22 cellular contexts compared by ENCODE assay signal in genomic region chr1:17289756-17290155, GRCh38. TPM values are rescaled to one million over a fixed set of nuclear protein-coding genes. Genes with fewer than 3 reads are reported as not detected.
DNase-seq lines count a peak whose midpoint lies in the region; ATAC-seq and TF ChIP-seq lines count a peak whose summit lies in the region.
"Had no signal": no experiment of that assay in that cellular context is flagged by ENCODE, and none has a peak within 500 bp of the region (broad histone marks: within the 10 kb centered on the region; RNA-seq: fewer than 3 reads in every experiment).

No MANE protein-coding gene starts in this region.

- no peak for ATAC-seq in HG03342 (IDR thresholded peaks at IDR 0.05; ENCODE audit: unreplicated experiment)
- ATAC-seq: activated CD8-positive, alpha-beta memory T cell treated with anti-CD3 and anti-CD28 coated beads, Interleukin-2, amount 10 ng/mL, durations not matched to agents 7 days and 5 days; CD8-positive, alpha-beta T cell; left ventricle myocardium superior; naive thymus-derived CD4-positive, alpha-beta T cell had no signal

- intact Hi-C loops in sigmoid colon (cut with DNase I): no loop called here

- H3K36me3 ChIP-seq in brain microvascular endothelial cell (replicated peaks): no peaks in the 10 kb centered on the region
- H3K36me3 ChIP-seq in sigmoid colon: no peaks in the 10 kb centered on the region
- H3K36me3 ChIP-seq: right atrium auricular region had no signal

- DNase-seq in A172 (ENCODE audit: low spot score) (peak; percentile 72), HS-5 (ENCODE audit: low read depth) (peak; percentile 5), brain microvascular endothelial cell (peak; percentile 23), islet precursor cell (peak; percentile 35), NOMO-1 treated with DMSO at 0.1 percent for 48 hours (lab: John Stamatoyannopoulos, UW; ENCODE audit: unreplicated experiment) (no peak), sigmoid colon (no peak), activated gamma-delta T cell treated with Interleukin-2 at 50 U/mL for 16 hours (no peak)
- DNase-seq: activated B cell treated with CpG ODN at 0.5 μM for 24 hours; activated CD8-positive, alpha-beta memory T cell treated with anti-CD3 and anti-CD28 coated beads, Interleukin-2, amount 10 ng/mL, durations not matched to agents 7 days and 5 days; activated naive CD4-positive, alpha-beta T cell; CD8-positive, alpha-beta T cell; left ventricle myocardium superior; naive thymus-derived CD4-positive, alpha-beta T cell; NCI-H1092 treated with DMSO at 0.1 percent for 48 hours; NCI-H345; OCI-M1; stimulated activated CD4-positive, alpha-beta T cell treated with anti-CD3 and anti-CD28 coated beads, Interleukin-4, amount 100 ng/mL, for 24 hours had no signal

- in situ Hi-C loops in brain microvascular endothelial cell (cut with HindIII; ENCODE audit: low pct_ligation_motif_present, low sequenced_read_pairs): no loop called here

- WGBS in sigmoid colon, 2 donors: 15 to 49% methylated on average over 1 of the region's 1 CpG

- H3K9me3 ChIP-seq in sigmoid colon: no peaks in the 10 kb centered on the region
- H3K9me3 ChIP-seq: right atrium auricular region had no signal

- TF ChIP-seq POLR2A in sigmoid colon (IDR thresholded peaks at IDR 0.05): no peak

- no peak for TF ChIP-seq EP300 in sigmoid colon (IDR thresholded peaks at IDR 0.05)

- no peaks in the 10 kb centered on the region for H3K4me1 ChIP-seq in sigmoid colon
- H3K4me1 ChIP-seq: right atrium auricular region had no signal

- peaks cover 2% of the 10 kb centered on the region for H3K27me3 ChIP-seq in brain microvascular endothelial cell (replicated peaks)
- peaks cover 0 to 27% (median 4%) of the 10 kb centered on the region in 3 donors for H3K27me3 ChIP-seq in sigmoid colon
- H3K27me3 ChIP-seq: right atrium auricular region had no signal

- H3K27ac ChIP-seq in brain microvascular endothelial cell (no peak overlapping the region), sigmoid colon (no peak overlapping the region)
- H3K27ac ChIP-seq: right atrium auricular region had no signal

- TF ChIP-seq CTCF in brain microvascular endothelial cell (IDR thresholded peaks at IDR 0.05; ENCODE audit: low read depth, low read length, missing control alignments) (no peak), sigmoid colon (IDR thresholded peaks at IDR 0.05) (no peak)

- H3K4me3 ChIP-seq in brain microvascular endothelial cell (ENCODE audit: low read depth, low read length) (no peak overlapping the region), sigmoid colon (no peak overlapping the region)
- H3K4me3 ChIP-seq: right atrium auricular region had no signal

RNA-seq across cellular contexts. Expression of gene PADI4, which starts 18.2 kb away (rescaled TPM):
- total RNA-seq in A172 (2014; rRNA removed; shearing (Covaris generic)): 0.29 and 0.50 TPM in 2 replicates
- total RNA-seq in sigmoid colon: not detected
- polyA plus RNA-seq in sigmoid colon: under 1 TPM in 2 of 3 donors, not detected in 1; 0.44 to 0.60 TPM
- total RNA-seq: endothelial cell of umbilical vein, G401, urinary bladder had no signal
- polyA plus RNA-seq: endothelial cell of umbilical vein had no signal

RNA-seq across cellular contexts. Expression of gene PADI3, which starts 40.9 kb away (rescaled TPM):
- 2.1 and 5.4 TPM in 2 replicates for total RNA-seq in A172 (2014; rRNA removed; shearing (Covaris generic))
- total RNA-seq in sigmoid colon: not detected
- polyA plus RNA-seq in sigmoid colon: under 1 TPM in 1 of 3 donors, not detected in 2; 0.51 TPM
- total RNA-seq: activated B cell treated with CpG ODN at 0.5 μM for 24 hours; activated CD8-positive, alpha-beta memory T cell treated with anti-CD3 and anti-CD28 coated beads, Interleukin-2, amount 10 ng/mL, durations not matched to agents 7 days and 5 days; CD8-positive, alpha-beta T cell; endothelial cell of umbilical vein; left ventricle myocardium superior; naive thymus-derived CD4-positive, alpha-beta T cell; right atrium auricular region had no signal
- polyA plus RNA-seq: endothelial cell of umbilical vein; naive thymus-derived CD4-positive, alpha-beta T cell had no signal

Comparison
In these comparisons a context has a peak if more than half of its experiments do, and no peak if none do; other contexts are left out.
1. DNase-seq: peak in A172 (single experiment), HS-5 (single experiment), brain microvascular endothelial cell (single experiment) and islet precursor cell (single experiment); none in NOMO-1 treated with DMSO at 0.1 percent for 48 hours (single experiment), sigmoid colon (single experiment) and activated gamma-delta T cell treated with Interleukin-2 at 50 U/mL for 16 hours (single experiment).